8 cellular contexts compared by ENCODE assay signal in the genomic region with DNA sequence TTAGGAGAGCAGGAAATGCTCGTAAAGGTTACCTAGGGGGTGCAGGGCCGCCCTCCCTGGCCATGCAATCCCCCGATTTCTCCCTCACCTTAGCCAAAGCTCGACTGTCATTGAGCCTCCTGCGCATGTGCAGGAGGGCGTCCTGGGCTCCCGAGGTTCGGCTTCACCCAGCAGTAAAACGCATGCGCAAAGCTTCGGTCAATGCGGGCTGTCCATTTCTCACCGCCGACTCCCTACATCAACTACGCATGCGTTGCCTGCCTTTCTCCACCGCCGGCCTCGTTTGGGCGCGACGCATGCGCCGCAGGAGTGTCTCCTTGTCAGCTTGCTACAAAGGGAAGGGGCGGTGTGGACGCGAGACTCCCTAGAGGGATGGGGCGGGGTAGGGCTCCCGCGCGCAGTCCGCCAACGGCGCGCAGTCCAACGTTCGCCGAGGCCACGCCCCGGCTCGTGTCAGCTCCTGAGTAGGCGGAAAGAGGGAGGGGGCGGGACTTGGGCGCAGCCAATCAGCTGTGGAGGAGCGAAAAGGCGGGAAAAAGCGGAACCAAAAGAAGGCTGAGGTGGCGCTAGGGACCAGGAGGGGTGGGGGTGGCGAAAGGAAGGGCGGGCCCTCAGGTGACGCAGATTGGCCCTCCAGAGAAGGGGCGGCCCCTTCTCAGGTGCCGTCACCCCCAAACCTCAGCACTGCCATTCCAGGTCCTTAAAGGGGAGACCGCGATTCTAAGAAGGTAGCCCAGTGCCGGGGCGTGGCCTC. TPM values are rescaled to one million over a fixed set of nuclear protein-coding genes. Genes with fewer than 3 reads are reported as not detected.
DNase-seq lines count a peak whose midpoint lies in the region; ATAC-seq, FAIRE-seq and TF ChIP-seq lines count a peak whose summit lies in the region.

A gene with protein sequence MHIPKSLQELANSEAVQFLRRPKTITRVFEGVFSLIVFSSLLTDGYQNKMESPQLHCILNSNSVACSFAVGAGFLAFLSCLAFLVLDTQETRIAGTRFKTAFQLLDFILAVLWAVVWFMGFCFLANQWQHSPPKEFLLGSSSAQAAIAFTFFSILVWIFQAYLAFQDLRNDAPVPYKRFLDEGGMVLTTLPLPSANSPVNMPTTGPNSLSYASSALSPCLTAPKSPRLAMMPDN (plus strand): TSS at position 558 of the 754 bp plus-strand sequence. CDS start 1,476 bp downstream, outside the sequence.
Gene TMEM143 (minus strand): TSS at position 131 of the 754 bp plus-strand sequence. CDS start 20 bp downstream, at position 111.

- H3K4me1 ChIP-seq in adipocyte (ENCODE audit: control insufficient read depth, insufficient read depth, low read length) (peaks cover 4% of the 10 kb centered on the region), ovary (ENCODE audit: insufficient read depth) (peaks cover 3% of the 10 kb centered on the region), thyroid gland (peaks cover 4 to 9% of the 10 kb centered on the region in 2 donors)

- peak within 1 kb of the TSS; percentile 99 for H3K9ac ChIP-seq in adipocyte (ENCODE audit: low read length)

- H3K4me3 ChIP-seq in adipocyte (ENCODE audit: low read length) (peak within 1 kb of the TSS; percentile 97), ovary (peak within 1 kb of the TSS; percentile 74), thyroid gland (replicated peaks in 1 of 3) (peak within 1 kb of the TSS; percentile 45 to 63 (median 46))

- TF ChIP-seq CTCF in ovary (IDR thresholded peaks at IDR 0.05) (no peak), thyroid gland (IDR thresholded peaks at IDR 0.05) (no peak)

- H3K27me3 ChIP-seq in adipocyte (replicated peaks; ENCODE audit: control insufficient read depth, insufficient read depth, low read length) (no peaks in the 10 kb centered on the region), ovary (no peaks in the 10 kb centered on the region), thyroid gland (no peaks in the 10 kb centered on the region)

- H3K27ac ChIP-seq in ovary (peak within 1 kb of the TSS; percentile 89 to 97), thyroid gland (peak within 1 kb of the TSS; percentile 94 to 97 (median 96))

- no peaks in the 10 kb centered on the region for H3K9me3 ChIP-seq in adipocyte (ENCODE audit: control insufficient read depth, low read length)
- H3K9me3 ChIP-seq in ovary, result no peaks in the 10 kb centered on the region
- no peaks in the 10 kb centered on the region for H3K9me3 ChIP-seq in thyroid gland

- intact Hi-C loops in Right ventricle myocardium superior (cut with DNase I), result no loop called here
- intact Hi-C loops in ovary (cut with DNase I), result no loop called here
- intact Hi-C loops in thyroid gland (cut with DNase I), result no loop called here

- H3K36me3 ChIP-seq in adipocyte (ENCODE audit: control insufficient read depth, insufficient read depth, low read length, severe bottlenecking), result peaks cover 3% of the 10 kb centered on the region
- H3K36me3 ChIP-seq in ovary, result no peaks in the 10 kb centered on the region
- no peaks in the 10 kb centered on the region for H3K36me3 ChIP-seq in thyroid gland

- no peak for TF ChIP-seq EP300 in ovary (IDR thresholded peaks at IDR 0.05)

- WGBS in ovary, 3 donors, result 1% methylated on average over 57 of the region's 57 CpGs
- 1 to 2% methylated on average over 31 to 40 of the region's 57 CpGs for WGBS in thyroid gland, 2 donors

- peak; percentile 100 for FAIRE-seq in GM12891 (lab: Jason Lieb, UNC)

- DNase-seq in GM12891 (ENCODE audit: insufficient read length, low spot score), result peak; percentile 96
- DNase-seq in NCI-H1417 treated with DMSO at 0.1 percent for 48 hours (lab: John Stamatoyannopoulos, UW), result peak; percentile 96
- DNase-seq in SW 1271 (lab: John Stamatoyannopoulos, UW), result peak; percentile 95 to 97
- DNase-seq in adipocyte (ENCODE audit: low read depth), result peak; percentile 100
- peak; percentile 99 for DNase-seq in Right ventricle myocardium superior
- DNase-seq in ovary, result peak; percentile 98 to 100 (median 99)
- DNase-seq in thyroid gland, result peak; percentile 99

- ATAC-seq in HG02798 (IDR thresholded peaks at IDR 0.05; ENCODE audit: poor library complexity, unreplicated experiment), result peak; percentile 88
- peak; percentile 94 for ATAC-seq in Right ventricle myocardium superior (ENCODE audit: poor library complexity)

- TF ChIP-seq POLR2A in GM12891 (IDR thresholded peaks at IDR 0.05; ENCODE audit: low read depth, low read length) (peak; percentile 63), ovary (IDR thresholded peaks at IDR 0.05) (peak; percentile 62), thyroid gland (IDR thresholded peaks at IDR 0.05) (peak in 1 of 2 donors; percentile 73)

TF ChIP-seq in GM12891, 5 proteins besides CTCF, POLR2A, EP300 and RAD21:
- peak; percentile 51; the same call in 1 of the 2 replicates for TF ChIP-seq TAF1 (IDR thresholded peaks at IDR 0.05; ENCODE audit: low read depth, low read length)
- no peak for TF ChIP-seq POU2F2 (IDR thresholded peaks at IDR 0.05; ENCODE audit: low read depth, low read length)
- no peak; the same call in 1 of the 2 replicates for TF ChIP-seq POLR2AphosphoS5 (IDR thresholded peaks at IDR 0.05; ENCODE audit: low read depth, low read length)
- TF ChIP-seq PAX5 (IDR thresholded peaks at IDR 0.05; ENCODE audit: insufficient read depth, low read length, severe bottlenecking), result no peak
- no peak for TF ChIP-seq SPI1 (IDR thresholded peaks at IDR 0.05; ENCODE audit: low read depth, low read length)

RNA-seq across cellular contexts. Expression of the first gene that starts in this region (rescaled TPM):
- polyA plus RNA-seq in GM12891 (2012; ENCODE audit: low read depth, missing spikeins), result 0.18 TPM
- not detected for total RNA-seq in Right ventricle myocardium superior
- total RNA-seq in ovary, result not detected
- not detected for polyA plus RNA-seq in ovary
- total RNA-seq in thyroid gland, result not detected

RNA-seq across cellular contexts. Expression of gene TMEM143, which starts in this region (rescaled TPM):
- 11.0 TPM for polyA plus RNA-seq in GM12891 (2012; ENCODE audit: low read depth, missing spikeins)
- total RNA-seq in Right ventricle myocardium superior (105 TPM), ovary (1 to 10 TPM; 3.3 to 9.7 (median 7.7) TPM), thyroid gland (10 to 100 TPM in 1 of 4 donors, 1 to 10 TPM in 3; 6.3 to 12.6 (median 9.2) TPM)
- polyA plus RNA-seq in ovary, result 1 to 10 TPM; 4.1 to 6.0 TPM

Comparison
In these comparisons a context has a peak if more than half of its experiments do, and no peak if none do; other contexts are left out.
1. Peak in every context shown above with its lines: DNase-seq, ATAC-seq, H3K4me3 ChIP-seq and H3K27ac ChIP-seq.
2. H3K4me3 ChIP-seq: peak in every context shown above with its lines; median percentile 97 in adipocyte; 74 in ovary; 46 in thyroid gland.